Comparison of ENCODE assay signal across 8 cellular contexts in genomic region chr2:16665746-16666452, GRCh38. TPM values are rescaled to one million over a fixed set of nuclear protein-coding genes. Genes with fewer than 3 reads are reported as not detected.
DNase-seq lines count a peak whose midpoint lies in the region; ATAC-seq, FAIRE-seq and TF ChIP-seq lines count a peak whose summit lies in the region.

Gene CYRIA (minus strand): TSS chr2:16665834. CDS start chr2:16588119, 77,715 bp downstream.

- ATAC-seq in HG03175 (IDR thresholded peaks at IDR 0.05; ENCODE audit: unreplicated experiment) (peak; percentile 55), GM12878 (peak; percentile 74), gastrocnemius medialis (peak; percentile 65 to 68), GM18873 (IDR thresholded peaks at IDR 0.05; ENCODE audit: low FRiP score, unreplicated experiment) (no peak)

- H3K9me3 ChIP-seq in SU-DHL-6 (ENCODE audit: insufficient read depth, low read length), result no peaks in the 10 kb centered on the region
- H3K9me3 ChIP-seq in GM12878 (replicated peaks; ENCODE audit: control insufficient read depth, insufficient read depth, low read length), result no peaks in the 10 kb centered on the region; the same call in 2 of the 3 replicates
- H3K9me3 ChIP-seq in iPS-15b (ENCODE audit: control insufficient read depth, insufficient read depth, low read length), result no peaks in the 10 kb centered on the region
- no peaks in the 10 kb centered on the region for H3K9me3 ChIP-seq in gastrocnemius medialis

- H3K27me3 ChIP-seq in SU-DHL-6 (ENCODE audit: low read length) (no peaks in the 10 kb centered on the region), GM12878 (replicated peaks in 1 of 2; ENCODE audit: control insufficient read depth in 2 of 2, insufficient read depth in 2 of 2, low read length in 1 of 2) (peaks cover 0 to 9% of the 10 kb centered on the region in 2 experiments; a peak in 3 of 4 replicates), iPS-15b (ENCODE audit: control insufficient read depth, insufficient read depth, low read length) (peaks cover 22% of the 10 kb centered on the region), gastrocnemius medialis (no peaks in the 10 kb centered on the region)

- H3K9ac ChIP-seq in SU-DHL-6 (ENCODE audit: low read length) (peak within 1 kb of the TSS; percentile 17; the same call in 1 of the 2 replicates), GM12878 (ENCODE audit: control insufficient read depth, insufficient read depth, low read length) (no peak within 1 kb of the TSS), iPS-15b (ENCODE audit: low read depth, low read length) (no peak within 1 kb of the TSS)

- TF ChIP-seq RAD21 in GM12878 (IDR thresholded peaks at IDR 0.05; ENCODE audit: insufficient read depth, low read depth, low read length), result no peak

- H3K4me2 ChIP-seq in SU-DHL-6 (ENCODE audit: low read depth, low read length, poor library complexity, severe bottlenecking) (peak within 1 kb of the TSS; percentile 47), GM12878 (ENCODE audit: control insufficient read depth, insufficient read depth) (peak within 1 kb of the TSS; percentile 83)

- RAD21 ChIA-PET in GM12878 (lab: Charles Lee; ENCODE audit: unreplicated experiment), result interaction anchor here (0.9 to 9.8 kb wide), 7 partner anchors 11 to 53 kb away, joined by 3 to 202 read pairs (median 4); no protein-coding TSS in a partner anchor

- H3K9me2 ChIP-seq in SU-DHL-6 (replicated peaks; ENCODE audit: insufficient read depth, low read length), result no peaks in the 10 kb centered on the region

- in situ Hi-C loops in GM12878 (cut with MboI) (no loop called here), gastrocnemius medialis (cut with MboI; ENCODE audit: low sequenced_read_pairs in 4 of 4) (no loop called here)

- TF ChIP-seq CTCF in SU-DHL-6 (IDR thresholded peaks at IDR 0.05; ENCODE audit: insufficient read depth, low read length, poor library complexity, severe bottlenecking) (no peak), GM12878 (IDR thresholded peaks at IDR 0.05 in 2 of 3, conservative IDR thresholded peaks at IDR 0.05 in 1 of 3; ENCODE audit: control insufficient read depth in 2 of 3, extremely low read depth in 1 of 3, insufficient read depth in 1 of 3, low read depth in 3 of 3, low read length in 3 of 3) (no peak), gastrocnemius medialis (IDR thresholded peaks at IDR 0.05 in 4 of 5, conservative IDR thresholded peaks at IDR 0.05 in 1 of 5) (no peak)

- no peak for TF ChIP-seq EP300 in GM12878 (IDR thresholded peaks at IDR 0.05; ENCODE audit: borderline replicate concordance in 1 of 2, control insufficient read depth in 1 of 2, low read depth in 2 of 2, low read length in 2 of 2)

- POLR2A ChIA-PET in GM12878 (lab: Charles Lee), result interaction anchor here (2.4 to 11.7 kb wide), 3 partner anchors 12 to 40 kb away, joined by 7 to 187 read pairs (median 13); no protein-coding TSS in a partner anchor

- no TSS peak for BruUV-seq in GM12878 (replicated peaks; lab: Mats Ljungman, UMichigan)

- DNase-seq in activated CD4-positive, alpha-beta T cell treated with anti-CD3 and anti-CD28 coated beads for 24 hours (ENCODE audit: low read depth in 2 of 2), result peak; percentile 22 to 31
- no peak for DNase-seq in activated CD4-positive, alpha-beta T cell treated with anti-CD3 and anti-CD28 coated beads for 1 hour
- DNase-seq in GM12878 (ENCODE audit: low read depth, low spot score) (no peak), gastrocnemius medialis (peak; percentile 48 to 62)

- H3K4me3 ChIP-seq in SU-DHL-6 (ENCODE audit: insufficient read depth, low read length, poor library complexity, severe bottlenecking) (peak within 1 kb of the TSS; percentile 40), GM12878 (peak within 1 kb of the TSS; percentile 61; the same call in 1 of the 2 replicates), iPS-15b (ENCODE audit: low read depth, low read length) (peak within 1 kb of the TSS; percentile 76), gastrocnemius medialis (peak within 1 kb of the TSS; percentile 70 to 79 (median 73))

- intact Hi-C loops in GM12878 (cut with micrococcal nuclease; ENCODE audit: unreplicated experiment), result no loop called here
- intact Hi-C loops in gastrocnemius medialis (cut with DNase I; ENCODE audit: low total_unique reads), result loop anchor here (2.0 kb wide), 1 partner anchor 61 kb away; no protein-coding TSS in a partner anchor

- TF ChIP-seq POLR2A in GM12878 (IDR thresholded peaks at IDR 0.05; ENCODE audit: low read depth, low read length), result no peak
- TF ChIP-seq POLR2A in gastrocnemius medialis (IDR thresholded peaks at IDR 0.05), result peak in 1 of 2 donors; percentile 23

- H3K4me1 ChIP-seq in GM12878 (ENCODE audit: control insufficient read depth, insufficient read depth, low read length), result peaks cover 30% of the 10 kb centered on the region
- peaks cover 2% of the 10 kb centered on the region for H3K4me1 ChIP-seq in iPS-15b (ENCODE audit: control insufficient read depth, insufficient read depth, low read length)
- peaks cover 21 to 28% of the 10 kb centered on the region in 2 donors for H3K4me1 ChIP-seq in gastrocnemius medialis

- H3F3A ChIP-seq in SU-DHL-6 (ENCODE audit: insufficient read depth), result no peaks in the 10 kb centered on the region

- no peaks in the 10 kb centered on the region for H3K79me2 ChIP-seq in SU-DHL-6 (ENCODE audit: insufficient read depth, low read length)
- H3K79me2 ChIP-seq in GM12878 (ENCODE audit: control insufficient read depth, insufficient read depth, low read length), result no peaks in the 10 kb centered on the region

- no peak for FAIRE-seq in GM12878 (lab: Jason Lieb, UNC)

- CTCF ChIA-PET in GM12878 (lab: Yijun Ruan, JAX), result interaction anchor here (0.6 to 9.0 kb wide), 6 partner anchors 8 to 57 kb away, joined by 3 to 82 read pairs (median 4); no protein-coding TSS in a partner anchor

- H4K20me1 ChIP-seq in SU-DHL-6 (ENCODE audit: low read depth, low read length) (no peaks in the 10 kb centered on the region), GM12878 (ENCODE audit: control insufficient read depth, insufficient read depth) (no peaks in the 10 kb centered on the region)

- under 1% methylated on average over 18 of the region's 54 CpGs for WGBS in GM12878 (ENCODE audit: insufficient coverage, insufficient replicate concordance, low lambda C conversion rate, missing lambda C conversion rate)

- H3K36me3 ChIP-seq in SU-DHL-6 (ENCODE audit: low read length) (no peaks in the 10 kb centered on the region), GM12878 (ENCODE audit: control insufficient read depth in 2 of 2, insufficient read depth in 2 of 2, low read length in 1 of 2) (no peaks in the 10 kb centered on the region), iPS-15b (ENCODE audit: control insufficient read depth, insufficient read depth, low read length) (no peaks in the 10 kb centered on the region), gastrocnemius medialis (no peaks in the 10 kb centered on the region)

- H3K27ac ChIP-seq in SU-DHL-6 (ENCODE audit: low read depth, low read length), result no peak within 1 kb of the TSS
- no peak within 1 kb of the TSS for H3K27ac ChIP-seq in GM12878 (ENCODE audit: control insufficient read depth, insufficient read depth)
- peak within 1 kb of the TSS; percentile 70 to 79 (median 76) for H3K27ac ChIP-seq in gastrocnemius medialis

- H2AFZ ChIP-seq in SU-DHL-6 (ENCODE audit: low read depth, low read length, severe bottlenecking), result no peak within 1 kb of the TSS
- no peak within 1 kb of the TSS for H2AFZ ChIP-seq in GM12878 (ENCODE audit: control insufficient read depth, low read depth, low read length)

- SMC1A ChIA-PET in GM12878 (lab: Charles Lee; ENCODE audit: uncharacterized antibody, unreplicated experiment), result interaction anchor here (0.9 to 17.8 kb wide), 11 partner anchors 11 to 91 kb away, joined by 3 to 302 read pairs (median 4); no protein-coding TSS in a partner anchor

TF ChIP-seq in GM12878, 131 proteins besides CTCF, POLR2A, EP300 and RAD21 (continues in another document):
- peak; percentile 36; the same call in 1 of the 2 replicates for TF ChIP-seq IKZF1 (conservative IDR thresholded peaks at IDR 0.05)
- TF ChIP-seq, protein P1, sequence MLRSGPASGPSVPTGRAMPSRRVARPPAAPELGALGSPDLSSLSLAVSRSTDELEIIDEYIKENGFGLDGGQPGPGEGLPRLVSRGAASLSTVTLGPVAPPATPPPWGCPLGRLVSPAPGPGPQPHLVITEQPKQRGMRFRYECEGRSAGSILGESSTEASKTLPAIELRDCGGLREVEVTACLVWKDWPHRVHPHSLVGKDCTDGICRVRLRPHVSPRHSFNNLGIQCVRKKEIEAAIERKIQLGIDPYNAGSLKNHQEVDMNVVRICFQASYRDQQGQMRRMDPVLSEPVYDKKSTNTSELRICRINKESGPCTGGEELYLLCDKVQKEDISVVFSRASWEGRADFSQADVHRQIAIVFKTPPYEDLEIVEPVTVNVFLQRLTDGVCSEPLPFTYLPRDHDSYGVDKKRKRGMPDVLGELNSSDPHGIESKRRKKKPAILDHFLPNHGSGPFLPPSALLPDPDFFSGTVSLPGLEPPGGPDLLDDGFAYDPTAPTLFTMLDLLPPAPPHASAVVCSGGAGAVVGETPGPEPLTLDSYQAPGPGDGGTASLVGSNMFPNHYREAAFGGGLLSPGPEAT (IDR thresholded peaks at IDR 0.05; ENCODE audit: low read depth), result peak; percentile 14; the same call in 1 of the 2 replicates
- 0 out of 4 replicates have a peak, but pooled peaks have one; percentile 18 to 33 for TF ChIP-seq IKZF2 (IDR thresholded peaks at IDR 0.05)
- peak; percentile 19; the same call in 1 of the 2 replicates for TF ChIP-seq DPF2 (IDR thresholded peaks at IDR 0.05)
- TF ChIP-seq HDGF (IDR thresholded peaks at IDR 0.05), result peak; percentile 77

RNA-seq across cellular contexts. Expression of gene CYRIA, which starts in this region (rescaled TPM):
- total RNA-seq in GM12878 (2013; cell fraction: nucleolus; rRNA removed), result 51.1 and 55.0 TPM in 2 replicates
- 3.0 and 4.2 TPM in 2 replicates for total RNA-seq in GM12878 (2014; rRNA removed)
- 5.8 and 6.9 TPM in 2 replicates for total RNA-seq in GM12878 (2014; rRNA removed; fragmentation: Illumina TruSeq; extraction: Trizol)
- total RNA-seq in GM12878 (2021), result 9.2 and 11.2 TPM in 2 replicates
- 0.73 TPM for polyA plus RNA-seq in GM12878 (2011; ENCODE audit: low read depth)
- polyA plus RNA-seq in GM12878 (2011; rRNA removed), result 11.9 and 13.0 TPM in 2 replicates
- 5.5 and 6.6 TPM in 2 replicates for polyA plus RNA-seq in GM12878 (2011; cell fraction: cytosol; rRNA removed)
- 12.6 and 15.4 TPM in 2 replicates for polyA plus RNA-seq in GM12878 (2011; cell fraction: nucleus; rRNA removed)
- 0.93 and 1.2 TPM in 2 replicates for polyA plus RNA-seq in GM12878 (2012)
- 9.4 and 11.7 TPM in 2 replicates for polyA plus RNA-seq in GM12878 (2014; fragmentation: Illumina TruSeq; extraction: Trizol)
- polyA plus RNA-seq in GM12878 (2014; fragmentation: Nextera tagmentation; extraction: Ambion mirVana), result 1 to 10 TPM; 5.4 to 7.8 TPM
- polyA plus RNA-seq in GM12878 (2014; rRNA removed), result 4.8 and 6.0 TPM in 2 replicates
- 10 to 100 TPM in 1 of 2 experiments, 1 to 10 TPM in 1; 9.6 to 13.1 TPM for polyA plus RNA-seq in GM12878 (2016; fragmentation: Nextera tagmentation; extraction: Ambion mirVana)
- polyA minus RNA-seq in GM12878 (2011; rRNA and poly(A)+ RNA removed), result 8.2 and 12.9 TPM in 2 replicates
- 2.3 and 4.1 TPM in 2 replicates for polyA minus RNA-seq in GM12878 (2011; cell fraction: cytosol; rRNA and poly(A)+ RNA removed)
- 10.4 and 11.1 TPM in 2 replicates for polyA minus RNA-seq in GM12878 (2011; cell fraction: nucleus; rRNA and poly(A)+ RNA removed)
- total RNA-seq in gastrocnemius medialis, result 1 to 10 TPM; 3.3 to 8.0 (median 4.5) TPM

Comparison
In these comparisons a context has a peak if more than half of its experiments do, and no peak if none do; other contexts are left out.
1. DNase-seq: peak in activated CD4-positive, alpha-beta T cell treated with anti-CD3 and anti-CD28 coated beads for 24 hours (2 of 2) and gastrocnemius medialis (2 of 2); none in activated CD4-positive, alpha-beta T cell treated with anti-CD3 and anti-CD28 coated beads for 1 hour (single experiment) and GM12878 (single experiment).
2. H3K27ac ChIP-seq: peak in gastrocnemius medialis (4 of 4); none in SU-DHL-6 (single experiment) and GM12878 (single experiment).
3. Peak in every context shown above with its lines, with median percentiles within 50 percentile points of each other: H3K4me3 ChIP-seq.